ENCODE assay signal across 19 cellular contexts in genomic region chr2:95017308-95017630, GRCh38. TPM values are rescaled to one million over a fixed set of nuclear protein-coding genes. Genes with fewer than 3 reads are reported as not detected.
DNase-seq lines count a peak whose midpoint lies in the region; ATAC-seq and TF ChIP-seq lines count a peak whose summit lies in the region.
"Had no signal": no experiment of that assay in that cellular context is flagged by ENCODE, and none has a peak within 500 bp of the region (broad histone marks: within the 10 kb centered on the region; RNA-seq: fewer than 3 reads in every experiment).

No MANE protein-coding gene starts in this region.

- no peaks in the 10 kb centered on the region for H3K36me3 ChIP-seq in WERI-Rb-1

- TF ChIP-seq CTCF in WERI-Rb-1 (IDR thresholded peaks at IDR 0.05; ENCODE audit: low read depth, low read length) = no peak

- H3K27me3 ChIP-seq in WERI-Rb-1 (ENCODE audit: insufficient read depth, low read depth, severe bottlenecking) = no peaks in the 10 kb centered on the region
- no peaks in the 10 kb centered on the region for H3K27me3 ChIP-seq in layer of hippocampus (ENCODE audit: control insufficient read depth, insufficient read depth, low read length)

- H3K4me3 ChIP-seq in WERI-Rb-1 (ENCODE audit: low read depth, low read length) = no peak overlapping the region
- H3K4me3 ChIP-seq: GM12878 had no signal

- H3K27ac ChIP-seq in WERI-Rb-1 (no peak overlapping the region), layer of hippocampus (ENCODE audit: low read depth, low read length) (peak overlapping the region; percentile 59), temporal lobe (ENCODE audit: low read depth, low read length) (peak overlapping the region; percentile 58)
- H3K27ac ChIP-seq: 22Rv1 had no signal

- peak; percentile 48 for DNase-seq in DMS 273 (lab: John Stamatoyannopoulos, UW; ENCODE audit: unreplicated experiment)
- DNase-seq in DMS 273 treated with DMSO at 0.1 percent for 48 hours (lab: John Stamatoyannopoulos, UW) = no peak
- DNase-seq in WERI-Rb-1 = peak; percentile 39
- DNase-seq in stimulated activated CD4-positive, alpha-beta T cell treated with anti-CD3 and anti-CD28 coated beads, Interleukin-4, amount 100 ng/mL, for 24 hours = no peak
- no peak for DNase-seq in activated naive CD4-positive, alpha-beta T cell treated with anti-CD3 and anti-CD28 coated beads, Interleukin-2, amount 50 U/mL, for 16 hours
- DNase-seq: CD4-positive, alpha-beta memory T cell; GDM1; GOT3; KBM-7; MV-4-11; NCI-H1417 treated with DMSO at 0.1 percent for 48 hours; NCI-H2029; NCI-H510A treated with DMSO at 0.1 percent for 48 hours had no signal

- no peaks in the 10 kb centered on the region for H3K9me3 ChIP-seq in WERI-Rb-1 (ENCODE audit: severe bottlenecking)

- ATAC-seq in HG02623 (IDR thresholded peaks at IDR 0.05; ENCODE audit: unreplicated experiment) = no peak
- ATAC-seq: GM12878 had no signal

RNA-seq across cellular contexts. Expression of gene MAL, which starts 8.2 kb away (rescaled TPM):
- not detected for total RNA-seq in temporal lobe
- total RNA-seq: RPMI7951 had no signal

Comparison
In these comparisons a context has a peak if more than half of its experiments do, and no peak if none do; other contexts are left out.
1. DNase-seq: peak in DMS 273 (single experiment) and WERI-Rb-1 (single experiment); none in DMS 273 treated with DMSO at 0.1 percent for 48 hours (single experiment), stimulated activated CD4-positive, alpha-beta T cell treated with anti-CD3 and anti-CD28 coated beads, Interleukin-4, amount 100 ng/mL, for 24 hours (single experiment) and activated naive CD4-positive, alpha-beta T cell treated with anti-CD3 and anti-CD28 coated beads, Interleukin-2, amount 50 U/mL, for 16 hours (single experiment).